22 cellular contexts compared by ENCODE assay signal in genomic region chr2:210537021-210537650, GRCh38.
DNase-seq lines count a peak whose midpoint lies in the region; ATAC-seq lines count a peak whose summit lies in the region.
"Had no signal": no experiment of that assay in that cellular context is flagged by ENCODE, and none has a peak within 500 bp of the region (broad histone marks: within the 10 kb centered on the region; RNA-seq: fewer than 3 reads in every experiment).

No MANE protein-coding gene starts in this region.

- no peaks in the 10 kb centered on the region for H3K27me3 Mint-ChIP-seq in T-helper 2 cell treated with Interferon-gamma antibody and Interleukin-4, amounts not matched to agents 5 μg/mL and 100 μg/mL, for 36 hours (ENCODE audit: low read depth)
- H3K27me3 Mint-ChIP-seq: activated CD4-positive, alpha-beta T cell treated with anti-CD3 and anti-CD28 coated beads for 36 hours had no signal

- ATAC-seq in GM18511 (IDR thresholded peaks at IDR 0.05; ENCODE audit: unreplicated experiment) (peak; percentile 72), GM19397 (IDR thresholded peaks at IDR 0.05; ENCODE audit: unreplicated experiment) (peak; percentile 75), HG02678 (IDR thresholded peaks at IDR 0.05; ENCODE audit: unreplicated experiment) (peak; percentile 73), HG03342 (IDR thresholded peaks at IDR 0.05; ENCODE audit: unreplicated experiment) (peak; percentile 48)
- ATAC-seq: activated CD4-positive, alpha-beta T cell treated with anti-CD3 and anti-CD28 coated beads for 36 hours; heart left ventricle; PC-3 had no signal

- no peak overlapping the region for H3K4me3 Mint-ChIP-seq in T-helper 2 cell treated with Interferon-gamma antibody and Interleukin-4, amounts not matched to agents 5 μg/mL and 100 μg/mL, for 36 hours
- H3K4me3 Mint-ChIP-seq: activated CD4-positive, alpha-beta T cell treated with anti-CD3 and anti-CD28 coated beads for 36 hours; CD4-positive, CD25-positive, alpha-beta regulatory T cell; naive B cell had no signal

- no peaks in the 10 kb centered on the region for H3K36me3 Mint-ChIP-seq in T-helper 2 cell treated with Interferon-gamma antibody and Interleukin-4, amounts not matched to agents 5 μg/mL and 100 μg/mL, for 36 hours (ENCODE audit: low read depth)
- H3K36me3 Mint-ChIP-seq: CD4-positive, CD25-positive, alpha-beta regulatory T cell; naive B cell had no signal

- H3K27ac Mint-ChIP-seq in T-helper 2 cell treated with Interferon-gamma antibody and Interleukin-4, amounts not matched to agents 5 μg/mL and 100 μg/mL, for 36 hours: no peak overlapping the region
- H3K27ac Mint-ChIP-seq: activated CD4-positive, alpha-beta T cell treated with anti-CD3 and anti-CD28 coated beads for 36 hours; CD4-positive, CD25-positive, alpha-beta regulatory T cell; naive B cell had no signal

- no peaks in the 10 kb centered on the region for H3K9me3 Mint-ChIP-seq in T-helper 2 cell treated with Interferon-gamma antibody and Interleukin-4, amounts not matched to agents 5 μg/mL and 100 μg/mL, for 36 hours

- no peak for DNase-seq in activated T-cell treated with anti-CD3 and anti-CD28 coated beads, Interleukin-2, amount 50 U/mL, for 1 hour
- no peak for DNase-seq in T-helper 2 cell treated with Interferon-gamma antibody and Interleukin-4, amounts not matched to agents 5 μg/mL and 100 μg/mL, for 36 hours (ENCODE audit: low spot score)
- no peak for DNase-seq in GM19240 (ENCODE audit: insufficient read length, low spot score)
- no peak for DNase-seq in NCI-H1436 (lab: John Stamatoyannopoulos, UW)
- DNase-seq: ACHN; activated CD4-positive, alpha-beta T cell treated with anti-CD3 and anti-CD28 coated beads for 36 hours; activated gamma-delta T cell treated with Interleukin-2 at 50 U/mL for 16 hours; anterior cingulate cortex; CD4-positive, CD25-positive, alpha-beta regulatory T cell; DMS79; effector CD8-positive, alpha-beta T cell; heart left ventricle; naive B cell; NCI-H1048; NCI-H526 treated with DMSO at 0.1 percent for 48 hours; PC-3; T1000; testis had no signal

- no peaks in the 10 kb centered on the region for H3K4me1 Mint-ChIP-seq in T-helper 2 cell treated with Interferon-gamma antibody and Interleukin-4, amounts not matched to agents 5 μg/mL and 100 μg/mL, for 36 hours (ENCODE audit: low read depth)
- H3K4me1 Mint-ChIP-seq: activated CD4-positive, alpha-beta T cell treated with anti-CD3 and anti-CD28 coated beads for 36 hours; CD4-positive, CD25-positive, alpha-beta regulatory T cell; naive B cell had no signal
